In genomic region chr1:232578681-232579195, GRCh38 we compare ENCODE assay signal across 8 cellular contexts. TPM values are rescaled to one million over a fixed set of nuclear protein-coding genes. Genes with fewer than 3 reads are reported as not detected.
A peak's percentile ranks its signal among the peaks of the same experiment; 100 is the strongest.
DNase-seq lines count a peak whose midpoint lies in the region; ATAC-seq and TF ChIP-seq lines count a peak whose summit lies in the region.

No MANE protein-coding gene starts in this region.

- DNase-seq in activated T-cell treated with anti-CD3 and anti-CD28 coated beads, Interleukin-2, amount 50 U/mL, for 4 hours, result no peak
- DNase-seq in activated T-cell treated with anti-CD3 and anti-CD28 coated beads, Interleukin-2, amount 50 U/mL, for 48 hours, result no peak
- no peak for DNase-seq in effector memory CD4-positive, alpha-beta T cell
- DNase-seq in spleen (no peak), adrenal gland (no peak), RKO (ENCODE audit: low spot score) (no peak), foreskin keratinocyte (no peak)

- peaks cover 20% of the 10 kb centered on the region for H3K4me1 ChIP-seq in effector memory CD4-positive, alpha-beta T cell (ENCODE audit: control insufficient read depth, insufficient read depth, low read length, poor library complexity, severe bottlenecking)
- H3K4me1 ChIP-seq in spleen, result peaks cover 6 to 61% (median 33%) of the 10 kb centered on the region in 6 donors
- H3K4me1 ChIP-seq in adrenal gland (replicated peaks in 1 of 2), result peaks cover 10 to 33% of the 10 kb centered on the region in 2 donors
- H3K4me1 ChIP-seq in foreskin keratinocyte, result peaks cover 4% of the 10 kb centered on the region

- H3K9me3 ChIP-seq in effector memory CD4-positive, alpha-beta T cell (ENCODE audit: control insufficient read depth, low read length), result no peaks in the 10 kb centered on the region
- H3K9me3 ChIP-seq in spleen, result no peaks in the 10 kb centered on the region
- no peaks in the 10 kb centered on the region for H3K9me3 ChIP-seq in adrenal gland (replicated peaks in 1 of 3)

- H3K36me3 ChIP-seq in effector memory CD4-positive, alpha-beta T cell (ENCODE audit: control insufficient read depth, insufficient read depth, low read length), result no peaks in the 10 kb centered on the region
- H3K36me3 ChIP-seq in spleen, result no peaks in the 10 kb centered on the region
- no peaks in the 10 kb centered on the region for H3K36me3 ChIP-seq in adrenal gland (replicated peaks in 1 of 2)

- no peak for TF ChIP-seq CTCF in spleen (IDR thresholded peaks at IDR 0.05 in 8 of 11, conservative IDR thresholded peaks at IDR 0.05 in 3 of 11)
- TF ChIP-seq CTCF in adrenal gland (IDR thresholded peaks at IDR 0.05), result no peak
- no peak for TF ChIP-seq CTCF in foreskin keratinocyte (conservative IDR thresholded peaks at IDR 0.05)

- TF ChIP-seq POLR2A in spleen (IDR thresholded peaks at IDR 0.05) (no peak), adrenal gland (IDR thresholded peaks at IDR 0.05) (no peak)

- H3K27me3 ChIP-seq in effector memory CD4-positive, alpha-beta T cell (replicated peaks; ENCODE audit: control insufficient read depth, insufficient read depth, low read length, poor library complexity, severe bottlenecking), result no peaks in the 10 kb centered on the region
- no peaks in the 10 kb centered on the region for H3K27me3 ChIP-seq in spleen (replicated peaks in 1 of 7)
- no peaks in the 10 kb centered on the region for H3K27me3 ChIP-seq in adrenal gland
- H3K27me3 ChIP-seq in foreskin keratinocyte, result no peaks in the 10 kb centered on the region

- H3K27ac ChIP-seq in effector memory CD4-positive, alpha-beta T cell (ENCODE audit: insufficient read depth, low read length, poor library complexity, severe bottlenecking), result peak overlapping the region; percentile 17
- H3K27ac ChIP-seq in spleen (peak overlapping the region; percentile 2 to 86 (median 74)), adrenal gland (peak overlapping the region in 2 of 5 donors; percentile 54), foreskin keratinocyte (no peak overlapping the region)

- WGBS in spleen, 5 donors, result 24 to 34% (median 28%) methylated on average over 3 of the region's 3 CpGs
- WGBS in adrenal gland, 4 donors, result 63 to 77% (median 70%) methylated on average over 3 of the region's 3 CpGs

- H3K36me3 Mint-ChIP-seq in activated T-cell treated with anti-CD3 and anti-CD28 coated beads, Interleukin-2, amount 50 U/mL, for 4 hours (ENCODE audit: insufficient read depth), result no peaks in the 10 kb centered on the region

- no peaks in the 10 kb centered on the region for H3K9me3 Mint-ChIP-seq in activated T-cell treated with anti-CD3 and anti-CD28 coated beads, Interleukin-2, amount 50 U/mL, for 4 hours

- H3K4me1 Mint-ChIP-seq in activated T-cell treated with anti-CD3 and anti-CD28 coated beads, Interleukin-2, amount 50 U/mL, for 4 hours (ENCODE audit: low read depth), result peaks cover 48% of the 10 kb centered on the region

- no peaks in the 10 kb centered on the region for H3K27me3 Mint-ChIP-seq in activated T-cell treated with anti-CD3 and anti-CD28 coated beads, Interleukin-2, amount 50 U/mL, for 4 hours (ENCODE audit: low read depth)

- ATAC-seq in activated T-cell treated with anti-CD3 and anti-CD28 coated beads, Interleukin-2, amount 50 U/mL, for 4 hours, result no peak
- ATAC-seq in HG03460 (IDR thresholded peaks at IDR 0.05; ENCODE audit: unreplicated experiment) (peak; percentile 81), foreskin keratinocyte (no peak)

- intact Hi-C loops in spleen (cut with DNase I; ENCODE audit: low total_unique reads), result no loop called here
- intact Hi-C loops in adrenal gland (cut with DNase I), result no loop called here

- peak overlapping the region; percentile 31 for H3K4me3 ChIP-seq in effector memory CD4-positive, alpha-beta T cell (ENCODE audit: insufficient read depth, low read depth, low read length, poor library complexity, severe bottlenecking)
- H3K4me3 ChIP-seq in spleen, result peak overlapping the region in 1 of 8 donors; percentile 46
- H3K4me3 ChIP-seq in adrenal gland, result no peak overlapping the region

- peak overlapping the region; percentile 34 for H3K4me3 Mint-ChIP-seq in activated T-cell treated with anti-CD3 and anti-CD28 coated beads, Interleukin-2, amount 50 U/mL, for 4 hours

RNA-seq across cellular contexts. Expression of gene SIPA1L2, which starts 51.2 kb away (rescaled TPM):
- 10 to 100 TPM in 1 of 3 donors, 1 to 10 TPM in 2; 5.3 to 13.8 (median 6.7) TPM for total RNA-seq in activated T-cell treated with anti-CD3 and anti-CD28 coated beads, Interleukin-2, amount 50 U/mL, for 4 hours
- total RNA-seq in spleen, result 10 to 100 TPM; 18.4 to 67.7 (median 34.6) TPM
- polyA plus RNA-seq in spleen, result 1 to 10 TPM; 1.1 to 5.3 (median 2.3) TPM
- total RNA-seq in adrenal gland, result 10 to 100 TPM in 5 of 8 donors, 1 to 10 TPM in 3; 8.3 to 15.9 (median 10.8) TPM
- polyA plus RNA-seq in adrenal gland, result 10 to 100 TPM in 1 of 3 donors, 1 to 10 TPM in 2; 5.5 to 11.6 (median 6.2) TPM
- total RNA-seq in foreskin keratinocyte, result 1.2 and 1.3 TPM in 2 replicates
- 0.20 and 0.26 TPM in 2 replicates for polyA plus RNA-seq in foreskin keratinocyte
